In the genomic region with DNA sequence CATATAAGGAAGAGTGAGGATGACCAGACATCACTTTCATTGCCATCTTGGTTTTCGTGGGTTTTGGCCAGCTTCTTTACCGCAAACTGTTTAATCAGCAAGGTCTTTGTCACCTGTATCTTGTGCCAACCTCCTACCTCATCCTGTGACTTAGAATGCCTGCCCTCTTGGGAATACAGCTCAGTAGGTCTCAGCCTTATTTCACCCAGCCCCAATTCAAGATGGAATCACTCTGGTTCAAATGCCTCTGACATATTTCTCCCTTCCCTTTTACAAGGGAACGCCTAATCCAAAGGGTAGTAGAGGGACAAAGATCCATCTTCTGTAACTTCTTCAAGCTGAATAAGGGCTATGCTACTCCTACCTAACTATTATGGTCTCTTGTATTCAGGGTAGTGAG, we compare ENCODE assay signal across 8 cellular contexts.
"Had no signal": no experiment of that assay in that cellular context is flagged by ENCODE, and none has a peak within 500 bp of the region (broad histone marks: within the 10 kb centered on the region; RNA-seq: fewer than 3 reads in every experiment).

No MANE protein-coding gene starts in this region.

- H3K27ac Mint-ChIP-seq: IgD-negative memory B cell had no signal

- H3K4me3 Mint-ChIP-seq: IgD-negative memory B cell had no signal

- ATAC-seq: HepG2 had no signal

- DNase-seq: IMR-90, KBM-7, KG1 had no signal

- H3K9ac ChIP-seq: KMS-11 had no signal

- H3K27ac ChIP-seq: HL-60, KMS-11 had no signal

- FAIRE-seq: HepG2, HTR-8/SVneo had no signal

- H3K4me2 ChIP-seq: KMS-11 had no signal
